ENCODE assay signal across 11 cellular contexts in genomic region chr1:54883349-54884102, GRCh38. TPM values are rescaled to one million over a fixed set of nuclear protein-coding genes. Genes with fewer than 3 reads are reported as not detected.
DNase-seq lines count a peak whose midpoint lies in the region; ATAC-seq and TF ChIP-seq lines count a peak whose summit lies in the region.
"Had no signal": no experiment of that assay in that cellular context is flagged by ENCODE, and none has a peak within 500 bp of the region (broad histone marks: within the 10 kb centered on the region; RNA-seq: fewer than 3 reads in every experiment).

No MANE protein-coding gene starts in this region.

- peak in 1 of 4 donors; percentile 68 for TF ChIP-seq EP300 in upper lobe of left lung (IDR thresholded peaks at IDR 0.05)

- peak in 1 of 4 donors; percentile 6 for TF ChIP-seq POLR2A in upper lobe of left lung (IDR thresholded peaks at IDR 0.05)

- TF ChIP-seq CTCF in MCF 10A (IDR thresholded peaks at IDR 0.05; ENCODE audit: unreplicated experiment) (no peak), liver (IDR thresholded peaks at IDR 0.05; ENCODE audit: low read depth, low read length, missing input control) (no peak), upper lobe of left lung (IDR thresholded peaks at IDR 0.05) (no peak), ascending aorta (IDR thresholded peaks at IDR 0.05) (no peak)

- H3K9me3 Mint-ChIP-seq in activated naive CD4-positive, alpha-beta T cell treated with anti-CD3 and anti-CD28 coated beads, Interleukin-2, amount 10 ng/mL, durations not matched to agents 7 days and 5 days, result no peaks in the 10 kb centered on the region
- no peaks in the 10 kb centered on the region for H3K9me3 Mint-ChIP-seq in MCF 10A (ENCODE audit: unreplicated experiment)
- H3K9me3 Mint-ChIP-seq: activated B cell treated with CpG ODN at 0.5 μM for 24 hours; activated naive CD8-positive, alpha-beta T cell treated with anti-CD3 and anti-CD28 coated beads for 36 hours had no signal

- BruUV-seq in MCF 10A (replicated peaks; lab: Mats Ljungman, UMichigan), result no TSS peak

- H3K4me1 ChIP-seq in liver (ENCODE audit: control insufficient read depth in 4 of 4, insufficient read depth in 4 of 4, low read length in 3 of 4) (peaks cover 5 to 62% (median 36%) of the 10 kb centered on the region in 4 donors), upper lobe of left lung (peaks cover 0 to 48% (median 42%) of the 10 kb centered on the region in 4 donors), ascending aorta (peaks cover 0 to 5% of the 10 kb centered on the region in 2 donors)

- H3K36me3 ChIP-seq in liver (ENCODE audit: control insufficient read depth in 4 of 4, insufficient read depth in 3 of 4, low read depth in 1 of 4, low read length in 3 of 4) (peaks cover 2 to 13% (median 7%) of the 10 kb centered on the region in 4 donors), upper lobe of left lung (peaks cover 0 to 9% (median 0%) of the 10 kb centered on the region in 4 donors), ascending aorta (peaks cover 0 to 3% of the 10 kb centered on the region in 2 donors)

- ATAC-seq in upper lobe of left lung (ENCODE audit: low FRiP score in 2 of 2) (no peak), GM21526 (IDR thresholded peaks at IDR 0.05; ENCODE audit: low FRiP score, unreplicated experiment) (no peak)

- CTCF ChIA-PET in activated naive CD4-positive, alpha-beta T cell treated with anti-CD3 and anti-CD28 coated beads, Interleukin-2, amount 10 ng/mL, durations not matched to agents 7 days and 5 days (lab: Charles Lee), result interaction anchor here (0.5 kb wide), 1 partner anchor 282 kb away, joined by 3 read pairs; no protein-coding TSS in a partner anchor
- CTCF ChIA-PET in MCF 10A (lab: Yijun Ruan, JAX), result interaction anchor here (0.6 to 6.3 kb wide), 6 partner anchors 25 to 1201 kb away, joined by 3 to 58 read pairs (median 3); no protein-coding TSS in a partner anchor

- peak overlapping the region; percentile 19 for H3K4me3 Mint-ChIP-seq in activated naive CD4-positive, alpha-beta T cell treated with anti-CD3 and anti-CD28 coated beads, Interleukin-2, amount 10 ng/mL, durations not matched to agents 7 days and 5 days
- H3K4me3 Mint-ChIP-seq in MCF 10A (ENCODE audit: unreplicated experiment), result peak overlapping the region; percentile 99
- H3K4me3 Mint-ChIP-seq: activated B cell treated with CpG ODN at 0.5 μM for 24 hours; activated naive CD8-positive, alpha-beta T cell treated with anti-CD3 and anti-CD28 coated beads for 36 hours had no signal

- H3K27ac ChIP-seq in liver (ENCODE audit: low read depth in 1 of 2, low read length in 2 of 2) (peak overlapping the region; percentile 89 to 96), upper lobe of left lung (peak overlapping the region; percentile 7 to 86 (median 70)), ascending aorta (no peak overlapping the region)

- DNase-seq in activated naive CD4-positive, alpha-beta T cell treated with anti-CD3 and anti-CD28 coated beads, Interleukin-2, amount 10 ng/mL, durations not matched to agents 7 days and 5 days, result no peak
- no peak for DNase-seq in activated naive CD4-positive, alpha-beta T cell treated with anti-CD3 and anti-CD28 coated beads, Interleukin-2, amount 50 U/mL, for 16 hours
- peak; percentile 82 for DNase-seq in MCF 10A (ENCODE audit: unreplicated experiment)
- DNase-seq in upper lobe of left lung, result peak in 1 of 2 donors; percentile 76
- DNase-seq in ascending aorta (ENCODE audit: low spot score in 2 of 2), result no peak
- no peak for DNase-seq in stimulated activated naive CD4-positive, alpha-beta T cell treated with Interleukin-2 at 50 U/mL for 16 hours (lab: John Stamatoyannopoulos, UW)
- DNase-seq: activated B cell treated with CpG ODN at 0.5 μM for 24 hours; activated naive CD8-positive, alpha-beta T cell treated with anti-CD3 and anti-CD28 coated beads for 36 hours; NCI-H82 had no signal

- 38% methylated on average over 10 of the region's 10 CpGs for WGBS in liver
- 68 to 71% methylated on average over 9 to 10 of the region's 10 CpGs for WGBS in upper lobe of left lung, 2 donors

- POLR2A ChIA-PET in MCF 10A (lab: Yijun Ruan, JAX), result interaction anchor here (1.1 to 5.7 kb wide), 8 partner anchors 9 to 82 kb away, joined by 3 to 65 read pairs (median 13); partner anchors contain the start of gene TTC22

- H3K27me3 ChIP-seq in liver (ENCODE audit: control insufficient read depth in 4 of 4, insufficient read depth in 4 of 4, low read length in 3 of 4) (no peaks in the 10 kb centered on the region), upper lobe of left lung (no peaks in the 10 kb centered on the region), ascending aorta (no peaks in the 10 kb centered on the region)

- intact Hi-C loops in MCF 10A (cut with micrococcal nuclease) (no loop called here), ascending aorta (cut with DNase I) (no loop called here)

- no peak overlapping the region for H3K27ac Mint-ChIP-seq in activated naive CD4-positive, alpha-beta T cell treated with anti-CD3 and anti-CD28 coated beads, Interleukin-2, amount 10 ng/mL, durations not matched to agents 7 days and 5 days
- H3K27ac Mint-ChIP-seq in MCF 10A (ENCODE audit: low read depth, unreplicated experiment), result peak overlapping the region; percentile 90
- H3K27ac Mint-ChIP-seq: activated B cell treated with CpG ODN at 0.5 μM for 24 hours; activated naive CD8-positive, alpha-beta T cell treated with anti-CD3 and anti-CD28 coated beads for 36 hours had no signal

- H3K4me3 ChIP-seq in liver (ENCODE audit: low read depth in 1 of 3, low read length in 3 of 3) (peak overlapping the region; percentile 39 to 92 (median 65)), upper lobe of left lung (peak overlapping the region in 3 of 4 donors; percentile 81 to 94 (median 90)), ascending aorta (no peak overlapping the region)

- H3K36me3 Mint-ChIP-seq in activated naive CD4-positive, alpha-beta T cell treated with anti-CD3 and anti-CD28 coated beads, Interleukin-2, amount 10 ng/mL, durations not matched to agents 7 days and 5 days, result peaks cover 58% of the 10 kb centered on the region
- H3K36me3 Mint-ChIP-seq in MCF 10A (ENCODE audit: insufficient read depth, unreplicated experiment), result peaks cover 49% of the 10 kb centered on the region

- H3K9ac ChIP-seq in liver (ENCODE audit: low read depth in 1 of 2, low read length in 2 of 2), result no peak overlapping the region

- peak; percentile 35 to 58 for TF ChIP-seq RAD21 in liver (IDR thresholded peaks at IDR 0.05)

- H3K9me3 ChIP-seq in liver (ENCODE audit: control insufficient read depth in 4 of 4, low read length in 3 of 4), result no peaks in the 10 kb centered on the region
- no peaks in the 10 kb centered on the region for H3K9me3 ChIP-seq in upper lobe of left lung
- H3K9me3 ChIP-seq in ascending aorta, result peaks cover 0 to 4% of the 10 kb centered on the region in 2 donors

- peaks cover 62% of the 10 kb centered on the region for H3K4me1 Mint-ChIP-seq in activated naive CD4-positive, alpha-beta T cell treated with anti-CD3 and anti-CD28 coated beads, Interleukin-2, amount 10 ng/mL, durations not matched to agents 7 days and 5 days
- peaks cover 64% of the 10 kb centered on the region for H3K4me1 Mint-ChIP-seq in MCF 10A (ENCODE audit: insufficient read depth, unreplicated experiment)

- peaks cover 14% of the 10 kb centered on the region for H3K27me3 Mint-ChIP-seq in activated naive CD4-positive, alpha-beta T cell treated with anti-CD3 and anti-CD28 coated beads, Interleukin-2, amount 10 ng/mL, durations not matched to agents 7 days and 5 days
- no peaks in the 10 kb centered on the region for H3K27me3 Mint-ChIP-seq in MCF 10A (ENCODE audit: insufficient read depth, unreplicated experiment)

TF ChIP-seq in liver, 16 proteins besides CTCF, POLR2A, EP300 and RAD21 (continues in another document):
- TF ChIP-seq HNF4G (IDR thresholded peaks at IDR 0.05), result no peak
- peak; percentile 66 for TF ChIP-seq SP1 (IDR thresholded peaks at IDR 0.05)
- TF ChIP-seq MAX (IDR thresholded peaks at IDR 0.05), result peak; percentile 54
- peak; percentile 92 for TF ChIP-seq ATF3 (IDR thresholded peaks at IDR 0.05)
- TF ChIP-seq ZBTB33 (IDR thresholded peaks at IDR 0.05), result peak; percentile 50
- no peak for TF ChIP-seq FOXA1 (IDR thresholded peaks at IDR 0.05)
- peak; percentile 66 for TF ChIP-seq YY1 (IDR thresholded peaks at IDR 0.05)
- peak; percentile 29 to 60 for TF ChIP-seq JUND (IDR thresholded peaks at IDR 0.05)
- TF ChIP-seq RXRA (IDR thresholded peaks at IDR 0.05), result peak; percentile 56 to 83
- TF ChIP-seq HNF4A (conservative IDR thresholded peaks at IDR 0.05), result peak; percentile 55 to 76
- TF ChIP-seq FOXA2 (IDR thresholded peaks at IDR 0.05), result no peak
- TF ChIP-seq TAF1 (conservative IDR thresholded peaks at IDR 0.05), result peak; percentile 54
- no peak for TF ChIP-seq GABPA (IDR thresholded peaks at IDR 0.05 in 1 of 2, conservative IDR thresholded peaks at IDR 0.05 in 1 of 2)
- no peak for TF ChIP-seq EGR1 (IDR thresholded peaks at IDR 0.05; ENCODE audit: low read depth in 2 of 2)

RNA-seq across cellular contexts. Expression of gene DHCR24, which starts 3.5 kb away (rescaled TPM):
- total RNA-seq in MCF 10A (2022) (126 and 135 TPM in 2 replicates), liver (100 to 1,000 TPM; 495 to 815 TPM), upper lobe of left lung (100 to 1,000 TPM; 188 to 863 (median 555) TPM), ascending aorta (16.6 TPM)
- polyA plus RNA-seq in liver, result 100 to 1,000 TPM; 271 to 705 TPM

Comparison
In these comparisons a context has a peak if more than half of its experiments do, and no peak if none do; other contexts are left out.
1. H3K27ac ChIP-seq: peak in liver (2 of 2) and upper lobe of left lung (4 of 4); none in ascending aorta (0 of 2).
2. H3K4me3 ChIP-seq: peak in liver (3 of 3) and upper lobe of left lung (3 of 4); none in ascending aorta (0 of 2).